ENCODE assay signal across 17 cellular contexts in the genomic region with DNA sequence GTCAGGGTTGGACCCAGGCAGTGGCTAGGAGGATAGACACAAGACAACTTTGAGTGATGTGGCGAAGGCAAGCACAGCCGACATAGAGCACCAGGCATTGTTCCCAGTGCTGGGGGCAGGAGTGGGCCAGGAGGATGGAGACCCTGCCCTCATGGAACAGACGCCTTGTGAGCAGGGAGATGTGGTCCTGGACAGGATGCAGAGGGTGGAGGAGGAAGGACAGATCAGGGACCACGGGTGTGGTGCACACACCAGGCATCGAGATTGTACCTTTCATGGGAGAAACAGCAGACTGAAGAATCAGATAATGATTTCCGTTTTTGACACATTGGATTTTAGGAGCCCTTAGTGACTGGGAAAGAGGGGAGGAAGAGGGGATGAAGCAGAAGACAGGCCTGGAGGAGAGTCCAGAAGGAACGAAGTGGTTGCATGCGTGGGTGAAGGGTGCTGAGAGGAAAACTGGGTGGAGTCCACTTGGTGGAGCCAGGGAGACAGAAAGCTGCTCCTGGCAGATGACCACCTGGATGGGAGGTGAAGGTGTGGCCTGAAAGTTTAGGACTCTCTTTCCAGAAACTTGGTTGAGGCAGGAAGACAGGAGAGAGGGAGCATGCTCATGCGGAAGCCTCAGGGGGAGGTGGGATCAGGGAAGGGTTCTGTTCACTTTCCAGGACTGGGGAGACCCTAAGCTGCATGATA. TPM values are rescaled to one million over a fixed set of nuclear protein-coding genes. Genes with fewer than 3 reads are reported as not detected.
DNase-seq lines count a peak whose midpoint lies in the region; ATAC-seq, FAIRE-seq and TF ChIP-seq lines count a peak whose summit lies in the region.
"Had no signal": no experiment of that assay in that cellular context is flagged by ENCODE, and none has a peak within 500 bp of the region (broad histone marks: within the 10 kb centered on the region; RNA-seq: fewer than 3 reads in every experiment).

No MANE protein-coding gene starts in this region.

- no peak for FAIRE-seq in HTR-8/SVneo (lab: Jason Lieb, UNC)

- H3K4me3 ChIP-seq in CD8-positive, alpha-beta T cell (ENCODE audit: low read depth, low read length): no peak overlapping the region
- H3K4me3 ChIP-seq: BLaER1 treated with 17β-estradiol and CSF1 and Interleukin-3, amounts not matched to agents 10 nM and 100 nM had no signal

- no peak for DNase-seq in activated CD4-positive, alpha-beta T cell treated with anti-CD3 and anti-CD28 coated beads for 36 hours
- no peak for DNase-seq in activated CD4-positive, alpha-beta T cell treated with anti-CD3 and anti-CD28 coated beads for 48 hours
- no peak for DNase-seq in CD8-positive, alpha-beta T cell
- DNase-seq in activated T-helper 1 cell treated with anti-CD3 and anti-CD28 coated beads, Interleukin-12 subunit alpha, Interleukin-12 subunit beta, Interleukin-2, Interleukin-4 antibody, amounts not matched to agents 30 ng/mL and 10 ng/mL and 1 ng/mL, durations not matched to agents 14 hours and 24 hours and 36 hours (ENCODE audit: low spot score): no peak
- DNase-seq in endothelial cell (ENCODE audit: low spot score) (no peak), HTR-8/SVneo (ENCODE audit: insufficient read length, low spot score) (no peak), SW480 (ENCODE audit: low spot score) (no peak)
- DNase-seq: DMS53, MV-4-11, NCI-H1436, NCI-H2029 treated with DMSO at 0.1 percent for 48 hours, NCI-H510A, NCI-H82 had no signal

- TF ChIP-seq CTCF in CD8-positive, alpha-beta T cell (IDR thresholded peaks at IDR 0.05): no peak
- no peak for TF ChIP-seq CTCF in endothelial cell (IDR thresholded peaks at IDR 0.05; ENCODE audit: unreplicated experiment)

- no peaks in the 10 kb centered on the region for H3K27me3 Mint-ChIP-seq in activated CD4-positive, alpha-beta T cell treated with anti-CD3 and anti-CD28 coated beads for 36 hours
- no peaks in the 10 kb centered on the region for H3K27me3 Mint-ChIP-seq in CD8-positive, alpha-beta T cell (ENCODE audit: low read depth)
- no peaks in the 10 kb centered on the region for H3K27me3 Mint-ChIP-seq in activated T-helper 1 cell treated with anti-CD3 and anti-CD28 coated beads, Interleukin-12 subunit alpha, Interleukin-12 subunit beta, Interleukin-2, Interleukin-4 antibody, amounts not matched to agents 30 ng/mL and 10 ng/mL and 1 ng/mL, durations not matched to agents 14 hours and 24 hours and 36 hours (ENCODE audit: insufficient read depth)
- no peaks in the 10 kb centered on the region for H3K27me3 Mint-ChIP-seq in endothelial cell (ENCODE audit: unreplicated experiment)

- H3K9me3 ChIP-seq in CD8-positive, alpha-beta T cell (ENCODE audit: low read length): no peaks in the 10 kb centered on the region
- H3K9me3 ChIP-seq: BLaER1 treated with 17β-estradiol and CSF1 and Interleukin-3, amounts not matched to agents 10 nM and 100 nM had no signal

- H3K4me3 Mint-ChIP-seq in activated CD4-positive, alpha-beta T cell treated with anti-CD3 and anti-CD28 coated beads for 36 hours: no peak overlapping the region
- H3K4me3 Mint-ChIP-seq in CD8-positive, alpha-beta T cell: no peak overlapping the region
- H3K4me3 Mint-ChIP-seq in activated T-helper 1 cell treated with anti-CD3 and anti-CD28 coated beads, Interleukin-12 subunit alpha, Interleukin-12 subunit beta, Interleukin-2, Interleukin-4 antibody, amounts not matched to agents 30 ng/mL and 10 ng/mL and 1 ng/mL, durations not matched to agents 14 hours and 24 hours and 36 hours: no peak overlapping the region
- peak overlapping the region; percentile 37 for H3K4me3 Mint-ChIP-seq in endothelial cell (ENCODE audit: unreplicated experiment)

- POLR2A ChIA-PET in activated CD4-positive, alpha-beta T cell treated with anti-CD3 and anti-CD28 coated beads for 36 hours (lab: Charles Lee): no interaction called here
- POLR2A ChIA-PET in CD8-positive, alpha-beta T cell (lab: Charles Lee): no interaction called here

- peaks cover 36% of the 10 kb centered on the region for H3K36me3 Mint-ChIP-seq in activated CD4-positive, alpha-beta T cell treated with anti-CD3 and anti-CD28 coated beads for 36 hours (ENCODE audit: low read depth)
- peaks cover 74% of the 10 kb centered on the region for H3K36me3 Mint-ChIP-seq in CD8-positive, alpha-beta T cell
- peaks cover 27% of the 10 kb centered on the region for H3K36me3 Mint-ChIP-seq in activated T-helper 1 cell treated with anti-CD3 and anti-CD28 coated beads, Interleukin-12 subunit alpha, Interleukin-12 subunit beta, Interleukin-2, Interleukin-4 antibody, amounts not matched to agents 30 ng/mL and 10 ng/mL and 1 ng/mL, durations not matched to agents 14 hours and 24 hours and 36 hours (ENCODE audit: low read depth)
- peaks cover 28% of the 10 kb centered on the region for H3K36me3 Mint-ChIP-seq in endothelial cell (ENCODE audit: low read depth, unreplicated experiment)

- no peak overlapping the region for H3K27ac ChIP-seq in CD8-positive, alpha-beta T cell (ENCODE audit: low read depth, low read length)
- H3K27ac ChIP-seq: BLaER1 treated with 17β-estradiol and CSF1 and Interleukin-3, amounts not matched to agents 10 nM and 100 nM had no signal

- H3K27me3 ChIP-seq in CD8-positive, alpha-beta T cell (ENCODE audit: insufficient read depth, low read length): no peaks in the 10 kb centered on the region
- H3K27me3 ChIP-seq: BLaER1 treated with 17β-estradiol and CSF1 and Interleukin-3, amounts not matched to agents 10 nM and 100 nM had no signal

- intact Hi-C loops in activated CD4-positive, alpha-beta T cell treated with anti-CD3 and anti-CD28 coated beads for 36 hours (cut with DNase I, micrococcal nuclease): no loop called here
- intact Hi-C loops in CD8-positive, alpha-beta T cell (cut with DNase I, micrococcal nuclease): no loop called here
- intact Hi-C loops in activated T-helper 1 cell treated with anti-CD3 and anti-CD28 coated beads, Interleukin-12 subunit alpha, Interleukin-12 subunit beta, Interleukin-2, Interleukin-4 antibody, amounts not matched to agents 30 ng/mL and 10 ng/mL and 1 ng/mL, durations not matched to agents 14 hours and 24 hours and 36 hours (cut with micrococcal nuclease): loop anchor here (5.0 kb wide), 1 partner anchor 524 kb away; no protein-coding TSS in a partner anchor

- peaks cover 16% of the 10 kb centered on the region for H3K36me3 ChIP-seq in CD8-positive, alpha-beta T cell (ENCODE audit: insufficient read depth, low read length)

- peak overlapping the region; percentile 42 for H3K27ac Mint-ChIP-seq in activated CD4-positive, alpha-beta T cell treated with anti-CD3 and anti-CD28 coated beads for 36 hours
- peak overlapping the region; percentile 41 for H3K27ac Mint-ChIP-seq in CD8-positive, alpha-beta T cell
- peak overlapping the region; percentile 52 for H3K27ac Mint-ChIP-seq in activated T-helper 1 cell treated with anti-CD3 and anti-CD28 coated beads, Interleukin-12 subunit alpha, Interleukin-12 subunit beta, Interleukin-2, Interleukin-4 antibody, amounts not matched to agents 30 ng/mL and 10 ng/mL and 1 ng/mL, durations not matched to agents 14 hours and 24 hours and 36 hours
- H3K27ac Mint-ChIP-seq in endothelial cell (ENCODE audit: unreplicated experiment): peak overlapping the region; percentile 67

- ATAC-seq in activated CD4-positive, alpha-beta T cell treated with anti-CD3 and anti-CD28 coated beads for 36 hours: no peak
- ATAC-seq in CD8-positive, alpha-beta T cell: no peak
- no peak for ATAC-seq in GM18873 (IDR thresholded peaks at IDR 0.05; ENCODE audit: low FRiP score, unreplicated experiment)
- ATAC-seq: HCT116, Panc1 had no signal

- H3K9me3 Mint-ChIP-seq in activated CD4-positive, alpha-beta T cell treated with anti-CD3 and anti-CD28 coated beads for 36 hours (ENCODE audit: low read depth): no peaks in the 10 kb centered on the region
- H3K9me3 Mint-ChIP-seq in CD8-positive, alpha-beta T cell: no peaks in the 10 kb centered on the region
- no peaks in the 10 kb centered on the region for H3K9me3 Mint-ChIP-seq in activated T-helper 1 cell treated with anti-CD3 and anti-CD28 coated beads, Interleukin-12 subunit alpha, Interleukin-12 subunit beta, Interleukin-2, Interleukin-4 antibody, amounts not matched to agents 30 ng/mL and 10 ng/mL and 1 ng/mL, durations not matched to agents 14 hours and 24 hours and 36 hours
- no peaks in the 10 kb centered on the region for H3K9me3 Mint-ChIP-seq in endothelial cell (ENCODE audit: unreplicated experiment)

- H3K4me1 Mint-ChIP-seq in activated CD4-positive, alpha-beta T cell treated with anti-CD3 and anti-CD28 coated beads for 36 hours: peaks cover 13% of the 10 kb centered on the region
- peaks cover 2% of the 10 kb centered on the region for H3K4me1 Mint-ChIP-seq in CD8-positive, alpha-beta T cell (ENCODE audit: low read depth)
- H3K4me1 Mint-ChIP-seq in activated T-helper 1 cell treated with anti-CD3 and anti-CD28 coated beads, Interleukin-12 subunit alpha, Interleukin-12 subunit beta, Interleukin-2, Interleukin-4 antibody, amounts not matched to agents 30 ng/mL and 10 ng/mL and 1 ng/mL, durations not matched to agents 14 hours and 24 hours and 36 hours (ENCODE audit: low read depth): peaks cover 19% of the 10 kb centered on the region
- no peaks in the 10 kb centered on the region for H3K4me1 Mint-ChIP-seq in endothelial cell (ENCODE audit: unreplicated experiment)

- CTCF ChIA-PET in activated CD4-positive, alpha-beta T cell treated with anti-CD3 and anti-CD28 coated beads for 36 hours (lab: Charles Lee): interaction anchor here (0.7 kb wide), 1 partner anchor 49 kb away, joined by 3 read pairs; no protein-coding TSS in a partner anchor
- CTCF ChIA-PET in CD8-positive, alpha-beta T cell (lab: Charles Lee): no interaction called here

- no peaks in the 10 kb centered on the region for H3K4me1 ChIP-seq in CD8-positive, alpha-beta T cell (ENCODE audit: insufficient read depth, low read length)

RNA-seq across cellular contexts. Expression of gene MAP3K15, which starts 27.9 kb away (rescaled TPM):
- total RNA-seq in activated CD4-positive, alpha-beta T cell treated with anti-CD3 and anti-CD28 coated beads for 36 hours: 1 to 10 TPM; 1.0 to 1.2 TPM
- under 1 TPM in 1 of 2 experiments, not detected in 1; 0.14 TPM for total RNA-seq in CD8-positive, alpha-beta T cell
- total RNA-seq in activated T-helper 1 cell treated with anti-CD3 and anti-CD28 coated beads, Interleukin-12 subunit alpha, Interleukin-12 subunit beta, Interleukin-2, Interleukin-4 antibody, amounts not matched to agents 30 ng/mL and 10 ng/mL and 1 ng/mL, durations not matched to agents 14 hours and 24 hours and 36 hours: 0.10 and 0.18 TPM in 2 replicates
- total RNA-seq in endothelial cell (ENCODE audit: unreplicated experiment): 1.7 TPM
